Comparison of ENCODE assay signal across 13 cellular contexts in the genomic region with DNA sequence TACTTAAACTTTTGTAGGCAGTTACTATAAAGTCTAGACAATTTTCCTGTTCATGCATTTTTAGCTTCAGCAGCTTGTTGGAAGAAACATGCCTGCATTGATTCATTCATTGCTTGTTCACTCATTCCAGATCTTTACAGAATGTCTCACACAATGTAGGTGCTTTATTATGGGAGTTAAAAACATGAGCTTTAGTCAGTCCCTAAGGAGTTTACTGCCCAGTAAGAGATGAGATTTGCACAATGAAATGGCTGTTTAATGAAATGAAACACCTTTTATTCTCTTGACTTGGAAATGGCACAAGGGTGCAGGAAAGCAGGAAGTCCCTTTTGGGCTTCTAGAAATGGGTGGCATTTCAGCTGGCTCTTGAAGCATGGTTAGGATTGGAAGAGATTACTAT. TPM values are rescaled to one million over a fixed set of nuclear protein-coding genes. Genes with fewer than 3 reads are reported as not detected.
DNase-seq lines count a peak whose midpoint lies in the region; ATAC-seq, FAIRE-seq and TF ChIP-seq lines count a peak whose summit lies in the region.
"Had no signal": no experiment of that assay in that cellular context is flagged by ENCODE, and none has a peak within 500 bp of the region (broad histone marks: within the 10 kb centered on the region; RNA-seq: fewer than 3 reads in every experiment).

No MANE protein-coding gene starts in this region.

- H3K4me3 ChIP-seq in CD4-positive, alpha-beta memory T cell (ENCODE audit: low read length in 2 of 2), result no peak overlapping the region
- H3K4me3 ChIP-seq in astrocyte (ENCODE audit: insufficient read depth, low read depth, low read length) (peak overlapping the region; percentile 50), mesendoderm (ENCODE audit: low read length) (no peak overlapping the region)

- no peak overlapping the region for H2BK15ac ChIP-seq in mesendoderm (replicated peaks; ENCODE audit: low read depth)

- peaks cover 3% of the 10 kb centered on the region for H3K79me1 ChIP-seq in mesendoderm (ENCODE audit: low read length)

- H4K20me1 ChIP-seq in astrocyte (ENCODE audit: insufficient read depth, low read length), result peaks cover 68% of the 10 kb centered on the region

- peak overlapping the region; percentile 90 for H3K4me2 ChIP-seq in astrocyte (ENCODE audit: low read length)
- peak overlapping the region; percentile 25 for H3K4me2 ChIP-seq in mesendoderm (ENCODE audit: low read length)

- peaks cover 79% of the 10 kb centered on the region for H3K79me2 ChIP-seq in astrocyte (ENCODE audit: insufficient read depth, low read length)
- peaks cover 68% of the 10 kb centered on the region for H3K79me2 ChIP-seq in mesendoderm (ENCODE audit: control insufficient read depth, insufficient read depth, low read length)

- H3K27ac Mint-ChIP-seq in CD4-positive, alpha-beta memory T cell, result peak overlapping the region in 5 of 7 donors; percentile 39 to 73 (median 54)
- H3K27ac Mint-ChIP-seq in IgD-negative memory B cell (peak overlapping the region in 2 of 3 donors; percentile 51 to 91), astrocyte (ENCODE audit: unreplicated experiment) (peak overlapping the region; percentile 83)

- CTCF ChIA-PET in CD4-positive, alpha-beta memory T cell (lab: Charles Lee; ENCODE audit: partially characterized antibody), result interaction anchor here (0.6 to 9.8 kb wide), 3 partner anchors 10 to 80 kb away, joined by 3 to 122 read pairs (median 4); no protein-coding TSS in a partner anchor
- CTCF ChIA-PET in GM10248 (lab: Yijun Ruan, JAX), result interaction anchor here (1.1 to 9.3 kb wide), 2 partner anchors 11 to 51 kb away, joined by 3 to 143 read pairs; no protein-coding TSS in a partner anchor

- no peak overlapping the region for H2AFZ ChIP-seq in astrocyte (ENCODE audit: low read depth, low read length)

- H3K56ac ChIP-seq in mesendoderm (ENCODE audit: low read length), result no peak overlapping the region

- no peak overlapping the region for H2AK5ac ChIP-seq in mesendoderm (ENCODE audit: low read length)

- no peak for ATAC-seq in activated CD4-positive, CD25-positive, alpha-beta regulatory T cell treated with anti-CD3 and anti-CD28 coated beads, Interleukin-2, amount 50 U/mL, for 24 hours
- ATAC-seq: stimulated activated naive CD8-positive, alpha-beta T cell treated with anti-CD3 and anti-CD28 coated beads, Interleukin-15, amount 100 ng/mL, for 72 hours had no signal

- H3K27me3 ChIP-seq in CD4-positive, alpha-beta memory T cell (ENCODE audit: insufficient read depth, low read length), result no peaks in the 10 kb centered on the region
- no peaks in the 10 kb centered on the region for H3K27me3 ChIP-seq in astrocyte (ENCODE audit: insufficient read depth, low read length)
- H3K27me3 ChIP-seq in mesendoderm (ENCODE audit: insufficient read depth, low read length, poor library complexity), result no peaks in the 10 kb centered on the region
- H3K27me3 ChIP-seq: dorsolateral prefrontal cortex had no signal

- peaks cover 13 to 44% (median 18%) of the 10 kb centered on the region in 4 donors for H3K4me1 Mint-ChIP-seq in CD4-positive, alpha-beta memory T cell
- peaks cover 20 to 41% (median 24%) of the 10 kb centered on the region in 3 donors for H3K4me1 Mint-ChIP-seq in IgD-negative memory B cell
- peaks cover 34% of the 10 kb centered on the region for H3K4me1 Mint-ChIP-seq in astrocyte (ENCODE audit: low read depth, unreplicated experiment)

- no peak for DNase-seq in CD4-positive, alpha-beta memory T cell
- DNase-seq in astrocyte (ENCODE audit: low read depth) (no peak), mesendoderm (no peak), NCI-H1105 treated with DMSO at 0.1 percent for 48 hours (lab: John Stamatoyannopoulos, UW) (no peak), GM10248 (ENCODE audit: extremely low spot score) (no peak), GM12892 (ENCODE audit: insufficient read length) (no peak)
- DNase-seq: activated CD8-positive, alpha-beta memory T cell treated with anti-CD3 and anti-CD28 coated beads for 24 hours; dorsolateral prefrontal cortex; NCI-H1417 treated with DMSO at 0.1 percent for 48 hours; stimulated activated naive CD8-positive, alpha-beta T cell treated with anti-CD3 and anti-CD28 coated beads, Interleukin-15, amount 100 ng/mL, for 72 hours had no signal

- H3K36me3 Mint-ChIP-seq in CD4-positive, alpha-beta memory T cell, result peaks cover 0 to 2% of the 10 kb centered on the region in 2 donors
- H3K36me3 Mint-ChIP-seq in IgD-negative memory B cell, result peaks cover 1% of the 10 kb centered on the region
- peaks cover 3% of the 10 kb centered on the region for H3K36me3 Mint-ChIP-seq in astrocyte (ENCODE audit: low read depth, unreplicated experiment)

- no peaks in the 10 kb centered on the region for H3K27me3 Mint-ChIP-seq in CD4-positive, alpha-beta memory T cell
- no peaks in the 10 kb centered on the region for H3K27me3 Mint-ChIP-seq in IgD-negative memory B cell
- H3K27me3 Mint-ChIP-seq in astrocyte (ENCODE audit: low read depth, unreplicated experiment), result no peaks in the 10 kb centered on the region
- H3K27me3 Mint-ChIP-seq: stimulated activated naive CD8-positive, alpha-beta T cell treated with anti-CD3 and anti-CD28 coated beads, Interleukin-15, amount 100 ng/mL, for 72 hours had no signal

- H2BK120ac ChIP-seq in mesendoderm (ENCODE audit: low read depth, low read length), result no peak overlapping the region

- TF ChIP-seq CTCF in astrocyte (IDR thresholded peaks at IDR 0.05; ENCODE audit: insufficient read depth, low read depth, low read length), result no peak
- TF ChIP-seq CTCF in GM10248 (IDR thresholded peaks at IDR 0.05; ENCODE audit: control extremely low read depth, extremely low read depth, low read depth, missing control alignments), result no peak

- no peak for TF ChIP-seq POLR2A in GM12892 (IDR thresholded peaks at IDR 0.05; ENCODE audit: low read depth, low read length)

- no peak overlapping the region for H3K23ac ChIP-seq in mesendoderm (ENCODE audit: low read length)

- no peaks in the 10 kb centered on the region for H3K9me3 Mint-ChIP-seq in CD4-positive, alpha-beta memory T cell
- no peaks in the 10 kb centered on the region for H3K9me3 Mint-ChIP-seq in IgD-negative memory B cell
- no peaks in the 10 kb centered on the region for H3K9me3 Mint-ChIP-seq in astrocyte (ENCODE audit: unreplicated experiment)
- H3K9me3 Mint-ChIP-seq: stimulated activated naive CD8-positive, alpha-beta T cell treated with anti-CD3 and anti-CD28 coated beads, Interleukin-15, amount 100 ng/mL, for 72 hours had no signal

- H4K5ac ChIP-seq in mesendoderm (ENCODE audit: low read length), result no peak overlapping the region

- no peaks in the 10 kb centered on the region for H3K36me3 ChIP-seq in CD4-positive, alpha-beta memory T cell (ENCODE audit: insufficient read depth, low read length)
- peaks cover 3% of the 10 kb centered on the region for H3K36me3 ChIP-seq in astrocyte (ENCODE audit: insufficient read depth, low read length)
- peaks cover 2% of the 10 kb centered on the region for H3K36me3 ChIP-seq in mesendoderm (ENCODE audit: control insufficient read depth, insufficient read depth, low read length)

- no peak overlapping the region for H2BK5ac ChIP-seq in mesendoderm (ENCODE audit: low read length)

- peak overlapping the region; percentile 60 for H3K9ac ChIP-seq in astrocyte (ENCODE audit: low read length)
- H3K9ac ChIP-seq in mesendoderm (ENCODE audit: low read length), result peak overlapping the region; percentile 35

- no peak overlapping the region for H3K4ac ChIP-seq in mesendoderm (ENCODE audit: low read depth, low read length)

- H3K18ac ChIP-seq in mesendoderm (ENCODE audit: low read length), result no peak overlapping the region

- POLR2A ChIA-PET in CD4-positive, alpha-beta memory T cell (lab: Charles Lee; ENCODE audit: partially characterized antibody), result no interaction called here
- POLR2A ChIA-PET in GM10248 (lab: Yijun Ruan, JAX), result interaction anchor here (0.8 to 1.1 kb wide), 2 partner anchors 9 to 267 kb away, joined by 3 read pairs; no protein-coding TSS in a partner anchor

- peak overlapping the region in 2 of 8 donors; percentile 52 to 64 for H3K4me3 Mint-ChIP-seq in CD4-positive, alpha-beta memory T cell
- peak overlapping the region in 1 of 4 donors; percentile 72 for H3K4me3 Mint-ChIP-seq in IgD-negative memory B cell
- H3K4me3 Mint-ChIP-seq in astrocyte (ENCODE audit: unreplicated experiment), result peak overlapping the region; percentile 95

- H3K9me3 ChIP-seq in CD4-positive, alpha-beta memory T cell (ENCODE audit: control insufficient read depth in 1 of 2, low read length in 2 of 2), result no peaks in the 10 kb centered on the region
- no peaks in the 10 kb centered on the region for H3K9me3 ChIP-seq in astrocyte (ENCODE audit: insufficient read depth, low read depth, low read length)

- intact Hi-C loops in CD4-positive, alpha-beta memory T cell (cut with micrococcal nuclease), result loop anchor here (5.0 kb wide), 2 partner anchors 284 to 1504 kb away; a partner anchor contains a TSS

- no peak overlapping the region for H3K27ac ChIP-seq in CD4-positive, alpha-beta memory T cell (ENCODE audit: low read depth, low read length)
- H3K27ac ChIP-seq in astrocyte (ENCODE audit: low read depth, low read length) (peak overlapping the region; percentile 0), mesendoderm (ENCODE audit: low read depth, low read length) (peak overlapping the region; percentile 17)

- peak overlapping the region; percentile 41 for H4K8ac ChIP-seq in mesendoderm (ENCODE audit: low read depth, low read length)

- FAIRE-seq in astrocyte (lab: Jason Lieb, UNC), result no peak
- no peak for FAIRE-seq in GM12892 (lab: Jason Lieb, UNC)
- FAIRE-seq: RCC 7860 had no signal

- H3K4me1 ChIP-seq in CD4-positive, alpha-beta memory T cell (ENCODE audit: insufficient read depth, low read length), result peaks cover 18% of the 10 kb centered on the region
- H3K4me1 ChIP-seq in astrocyte (ENCODE audit: insufficient read depth, low read length) (peaks cover 38% of the 10 kb centered on the region), mesendoderm (ENCODE audit: control insufficient read depth, low read depth, low read length) (peaks cover 20% of the 10 kb centered on the region)

RNA-seq across cellular contexts. Expression of a gene that starts 2.9 kb away (rescaled TPM):
- total RNA-seq in CD4-positive, alpha-beta memory T cell, result 1 to 10 TPM; 1.4 to 1.7 TPM
- under 1 TPM; 0.14 to 0.84 TPM for polyA plus RNA-seq in CD4-positive, alpha-beta memory T cell
- 0.69 TPM for polyA plus RNA-seq in IgD-negative memory B cell
- 73.5 and 73.6 TPM in 2 replicates for total RNA-seq in astrocyte
- 56.3 TPM for polyA plus RNA-seq in mesendoderm (2013, experiment 1 of 2)
- polyA plus RNA-seq in mesendoderm (2013, experiment 2 of 2), result 58.8 TPM
- 7.2 TPM for polyA plus RNA-seq in GM12892 (2012; ENCODE audit: missing spikeins)

Comparison
In these comparisons a context has a peak if more than half of its experiments do, and no peak if none do; other contexts are left out.
1. RNA of a gene that starts 2.9 kb away (total RNA-seq): 73.5 to 73.6 TPM in astrocyte; 1.4 to 1.7 TPM in CD4-positive, alpha-beta memory T cell; every median in the first group is over 10 times any median in the second.
2. Peak in every context shown above with its lines, with median percentiles within 50 percentile points of each other: H3K27ac Mint-ChIP-seq.